Comparison of ENCODE assay signal across 23 cellular contexts in genomic region chr12:104309446-104309993, GRCh38. TPM values are rescaled to one million over a fixed set of nuclear protein-coding genes. Genes with fewer than 3 reads are reported as not detected.
DNase-seq lines count a peak whose midpoint lies in the region; ATAC-seq and TF ChIP-seq lines count a peak whose summit lies in the region.
"Had no signal": no experiment of that assay in that cellular context is flagged by ENCODE, and none has a peak within 500 bp of the region (broad histone marks: within the 10 kb centered on the region; RNA-seq: fewer than 3 reads in every experiment).

No MANE protein-coding gene starts in this region.

- no peak overlapping the region for H4K8ac ChIP-seq in neuronal stem cell (ENCODE audit: low read depth, low read length)

- peak; percentile 34 for DNase-seq in NCI-H2029 (lab: John Stamatoyannopoulos, UW)
- no peak for DNase-seq in NCI-H2029 treated with DMSO at 0.1 percent for 48 hours (lab: John Stamatoyannopoulos, UW)
- peak; percentile 76 for DNase-seq in NCI-H146 treated with DMSO at 0.1 percent for 48 hours (lab: John Stamatoyannopoulos, UW; ENCODE audit: unreplicated experiment)
- no peak for DNase-seq in SK-N-MC (ENCODE audit: low read depth, low spot score)
- DNase-seq in neuronal stem cell (ENCODE audit: low spot score): no peak
- no peak for DNase-seq in upper lobe of left lung
- no peak for DNase-seq in glomerular visceral epithelial cell (ENCODE audit: extremely low spot score)
- DNase-seq in SW480 (ENCODE audit: low spot score): no peak
- DNase-seq: activated CD4-positive, CD25-positive, alpha-beta regulatory T cell treated with anti-CD3 and anti-CD28 coated beads, Interleukin-2, amount 50 U/mL, for 72 hours; activated gamma-delta T cell; AML-193; CD4-positive, alpha-beta memory T cell; GOT3; islet precursor cell; KBM-7; left ventricle myocardium inferior; MG63; naive B cell; NCI-H1436; NCI-H526; RPMI8226; stimulated activated naive CD8-positive, alpha-beta T cell treated with anti-CD3 and anti-CD28 coated beads, Interleukin-15, amount 100 ng/mL, for 72 hours had no signal

- H3K4me2 ChIP-seq in neuronal stem cell (ENCODE audit: insufficient read depth, low read length, poor library complexity, severe bottlenecking): no peak overlapping the region

- H2BK12ac ChIP-seq in neuronal stem cell (ENCODE audit: low read length): no peak overlapping the region

- H3K27ac ChIP-seq in SK-N-MC (0 out of 2 replicates have a peak overlapping the region, but pooled peaks have one; percentile 11), neuronal stem cell (replicated peaks; ENCODE audit: low read length) (no peak overlapping the region), upper lobe of left lung (no peak overlapping the region)
- H3K27ac ChIP-seq: left ventricle myocardium inferior, SJSA1 had no signal

- H2BK15ac ChIP-seq in neuronal stem cell (ENCODE audit: low read length): no peak overlapping the region

- no peak overlapping the region for H4K91ac ChIP-seq in neuronal stem cell (ENCODE audit: low read depth, low read length, poor library complexity)

- H3K9me3 ChIP-seq in SK-N-MC (ENCODE audit: low read depth, low read length) (no peaks in the 10 kb centered on the region), neuronal stem cell (replicated peaks in 1 of 2; ENCODE audit: control insufficient read depth in 2 of 2, insufficient read depth in 1 of 2, low read depth in 1 of 2, low read length in 2 of 2) (peaks cover 2 to 3% of the 10 kb centered on the region in 2 donors), upper lobe of left lung (no peaks in the 10 kb centered on the region)
- H3K9me3 ChIP-seq: left ventricle myocardium inferior, MG63, SJSA1 had no signal

- no CpG with 5 or more reads among the region's 4 CpGs for WGBS in neuronal stem cell (ENCODE audit: extremely low coverage in 2 of 2, insufficient read length in 2 of 2, insufficient replicate concordance in 1 of 2), 2 donors
- 96 to 98% methylated on average over 4 of the region's 4 CpGs for WGBS in upper lobe of left lung, 2 donors

- no peak overlapping the region for H2BK120ac ChIP-seq in neuronal stem cell (ENCODE audit: low read depth, low read length)

- no peak overlapping the region for H2AK5ac ChIP-seq in neuronal stem cell (ENCODE audit: low read depth, low read length)

- H2AFZ ChIP-seq in neuronal stem cell (ENCODE audit: low read length): no peak overlapping the region

- H2BK5ac ChIP-seq in neuronal stem cell (ENCODE audit: low read length): no peak overlapping the region

- peaks cover 0 to 2% of the 10 kb centered on the region in 2 donors for H3K4me1 ChIP-seq in neuronal stem cell (ENCODE audit: control insufficient read depth in 2 of 2, insufficient read depth in 1 of 2, low read depth in 1 of 2, low read length in 2 of 2)
- H3K4me1 ChIP-seq in upper lobe of left lung: peaks cover 8 to 35% (median 17%) of the 10 kb centered on the region in 4 donors
- H3K4me1 ChIP-seq: SJSA1 had no signal

- H3K9ac ChIP-seq in SK-N-MC (ENCODE audit: insufficient read length) (no peak overlapping the region), neuronal stem cell (ENCODE audit: low read depth, low read length, poor library complexity) (no peak overlapping the region)

- H3K27me3 ChIP-seq in neuronal stem cell (ENCODE audit: control insufficient read depth in 3 of 3, insufficient read depth in 3 of 3, low read depth in 1 of 3, low read length in 3 of 3) (no peaks in the 10 kb centered on the region), upper lobe of left lung (no peaks in the 10 kb centered on the region)
- H3K27me3 ChIP-seq: MG63, SJSA1 had no signal

- no peak for ATAC-seq in upper lobe of left lung (ENCODE audit: low FRiP score in 2 of 2)
- ATAC-seq: stimulated activated naive CD8-positive, alpha-beta T cell treated with anti-CD3 and anti-CD28 coated beads, Interleukin-15, amount 100 ng/mL, for 72 hours had no signal

- H3K4me3 ChIP-seq in SK-N-MC (no peak overlapping the region), neuronal stem cell (ENCODE audit: low read length in 2 of 2) (no peak overlapping the region), upper lobe of left lung (no peak overlapping the region)
- H3K4me3 ChIP-seq: left ventricle myocardium inferior, MG63, SJSA1 had no signal

- H3K23ac ChIP-seq in neuronal stem cell (ENCODE audit: low read depth, low read length, poor library complexity): no peak overlapping the region

- no peak overlapping the region for H3K4ac ChIP-seq in neuronal stem cell (ENCODE audit: low read length)

- TF ChIP-seq POLR2A in upper lobe of left lung (IDR thresholded peaks at IDR 0.05): no peak

- H3K14ac ChIP-seq in neuronal stem cell (ENCODE audit: low read length): no peak overlapping the region

- peaks cover 3% of the 10 kb centered on the region for H3K79me1 ChIP-seq in neuronal stem cell (ENCODE audit: low read depth, low read length)

- H3K36me3 ChIP-seq in SK-N-MC (ENCODE audit: insufficient read depth, low read length): peaks cover 70% of the 10 kb centered on the region
- peaks cover 15 to 83% of the 10 kb centered on the region in 2 donors for H3K36me3 ChIP-seq in neuronal stem cell (replicated peaks in 1 of 2; ENCODE audit: control insufficient read depth in 2 of 2, insufficient read depth in 2 of 2, low read length in 2 of 2)
- peaks cover 23 to 57% (median 42%) of the 10 kb centered on the region in 4 donors for H3K36me3 ChIP-seq in upper lobe of left lung

- no peak for TF ChIP-seq EP300 in upper lobe of left lung (IDR thresholded peaks at IDR 0.05)

- TF ChIP-seq CTCF in upper lobe of left lung (IDR thresholded peaks at IDR 0.05): no peak

- peak overlapping the region; percentile 3 for H3K18ac ChIP-seq in neuronal stem cell (ENCODE audit: low read length)

RNA-seq across cellular contexts. Expression of gene EID3, which starts 6.0 kb away (rescaled TPM):
- 1.1 TPM for polyA plus RNA-seq in neuronal stem cell (2013, experiment 1 of 2)
- polyA plus RNA-seq in neuronal stem cell (2013, experiment 2 of 2): 1.2 TPM
- total RNA-seq in upper lobe of left lung: 10 to 100 TPM in 3 of 6 donors, 1 to 10 TPM in 3; 2.5 to 62.9 (median 13.9) TPM

Comparison
In these comparisons a context has a peak if more than half of its experiments do, and no peak if none do; other contexts are left out.
1. DNase-seq: peak in NCI-H2029 (single experiment) and NCI-H146 treated with DMSO at 0.1 percent for 48 hours (single experiment); none in NCI-H2029 treated with DMSO at 0.1 percent for 48 hours (single experiment), SK-N-MC (single experiment), neuronal stem cell (single experiment), upper lobe of left lung (0 of 2), glomerular visceral epithelial cell (single experiment) and SW480 (single experiment).